8 cellular contexts compared by ENCODE assay signal in genomic region chr2:98730851-98731708, GRCh38. TPM values are rescaled to one million over a fixed set of nuclear protein-coding genes. Genes with fewer than 3 reads are reported as not detected.
DNase-seq lines count a peak whose midpoint lies in the region; ATAC-seq and TF ChIP-seq lines count a peak whose summit lies in the region.

TSS of gene MGAT4A (minus strand) at chr2:98731132. CDS start at chr2:98726332, 4,800 bp downstream.

- H3K79me1 ChIP-seq in trophoblast cell (ENCODE audit: low read length): peaks cover 6% of the 10 kb centered on the region

- no peaks in the 10 kb centered on the region for H3K27me3 ChIP-seq in CD4-positive, CD25-positive, alpha-beta regulatory T cell (ENCODE audit: control insufficient read depth, insufficient read depth, low read length)
- H3K27me3 ChIP-seq in trophoblast cell (ENCODE audit: insufficient read depth, low read length): peaks cover 13% of the 10 kb centered on the region
- H3K27me3 ChIP-seq in tibial nerve: no peaks in the 10 kb centered on the region

- peak within 1 kb of the TSS; percentile 87 for H3K14ac ChIP-seq in trophoblast cell (ENCODE audit: low read length)

- H2BK120ac ChIP-seq in trophoblast cell (ENCODE audit: insufficient read depth, low read length, poor library complexity): peak within 1 kb of the TSS; percentile 73

- H4K12ac ChIP-seq in trophoblast cell (ENCODE audit: low read depth, low read length): peak within 1 kb of the TSS; percentile 88

- H3K9ac ChIP-seq in trophoblast cell (ENCODE audit: low read length): peak within 1 kb of the TSS; percentile 71

- peak within 1 kb of the TSS; percentile 81 for H3K27ac ChIP-seq in CD4-positive, CD25-positive, alpha-beta regulatory T cell (ENCODE audit: insufficient read depth, low read length, poor library complexity, severe bottlenecking)
- H3K27ac ChIP-seq in trophoblast cell (ENCODE audit: low read depth, low read length) (no peak within 1 kb of the TSS), tibial nerve (peak within 1 kb of the TSS; percentile 77 to 94 (median 90))

- peaks cover 0 to 1% (median 0%) of the 10 kb centered on the region in 7 donors for H3K9me3 Mint-ChIP-seq in CD4-positive, CD25-positive, alpha-beta regulatory T cell

- peak; percentile 80 to 86 for ATAC-seq in CD4-positive, CD25-positive, alpha-beta regulatory T cell (ENCODE audit: low read depth in 2 of 2)
- ATAC-seq in HG03442 (IDR thresholded peaks at IDR 0.05; ENCODE audit: unreplicated experiment): peak; percentile 77
- ATAC-seq in Right ventricle myocardium inferior: peak; percentile 96

- DNase-seq in CD4-positive, CD25-positive, alpha-beta regulatory T cell: peak; percentile 78 to 83 (median 79)
- DNase-seq in SK-N-DZ (ENCODE audit: low spot score) (peak; percentile 39), Right ventricle myocardium inferior (ENCODE audit: missing footprints) (peak; percentile 92), trophoblast cell (peak; percentile 53 to 62), tibial nerve (ENCODE audit: low spot score in 2 of 2) (peak; percentile 27 to 39)
- DNase-seq in activated naive CD4-positive, alpha-beta T cell treated with anti-CD3 and anti-CD28 coated beads, Interleukin-2, amount 50 U/mL, for 16 hours: peak; percentile 83

- peaks cover 3% of the 10 kb centered on the region for H3K36me3 ChIP-seq in CD4-positive, CD25-positive, alpha-beta regulatory T cell (ENCODE audit: control insufficient read depth, insufficient read depth, low read length)
- H3K36me3 ChIP-seq in trophoblast cell (ENCODE audit: control insufficient read depth in 1 of 2, insufficient read depth in 2 of 2, low read length in 2 of 2) (no peaks in the 10 kb centered on the region), tibial nerve (no peaks in the 10 kb centered on the region)

- no peaks in the 10 kb centered on the region for H3K36me3 Mint-ChIP-seq in CD4-positive, CD25-positive, alpha-beta regulatory T cell

- peak within 1 kb of the TSS; percentile 95 for H2AFZ ChIP-seq in trophoblast cell (ENCODE audit: insufficient read depth, low read length, poor library complexity)

- peaks cover 36 to 72% (median 56%) of the 10 kb centered on the region in 4 donors for H3K4me1 Mint-ChIP-seq in CD4-positive, CD25-positive, alpha-beta regulatory T cell

- no peaks in the 10 kb centered on the region for H3K9me3 ChIP-seq in CD4-positive, CD25-positive, alpha-beta regulatory T cell (ENCODE audit: control insufficient read depth in 2 of 2, low read length in 2 of 2)
- H3K9me3 ChIP-seq in trophoblast cell (ENCODE audit: insufficient read depth, low read depth, low read length): no peaks in the 10 kb centered on the region
- H3K9me3 ChIP-seq in tibial nerve: no peaks in the 10 kb centered on the region

- no CpG with 5 or more reads among the region's 133 CpGs for WGBS in trophoblast cell (ENCODE audit: extremely low coverage, insufficient coverage, insufficient read length)
- 0 to 1% methylated on average over 8 to 31 of the region's 133 CpGs for WGBS in tibial nerve, 2 donors

- H3K4me2 ChIP-seq in trophoblast cell (ENCODE audit: low read length): peak within 1 kb of the TSS; percentile 100

- H3K18ac ChIP-seq in trophoblast cell (ENCODE audit: low read length): peak within 1 kb of the TSS; percentile 88

- TF ChIP-seq POLR2A in GM19193 (IDR thresholded peaks at IDR 0.05; ENCODE audit: extremely low read depth, insufficient read depth, insufficient read length) (peak; percentile 71), tibial nerve (IDR thresholded peaks at IDR 0.05) (peak; percentile 57)

- peak within 1 kb of the TSS; percentile 77 for H2BK5ac ChIP-seq in trophoblast cell (ENCODE audit: low read depth, low read length, poor library complexity)

- H3K4me1 ChIP-seq in CD4-positive, CD25-positive, alpha-beta regulatory T cell (ENCODE audit: control insufficient read depth, insufficient read depth, low read length, poor library complexity, severe bottlenecking): peaks cover 44% of the 10 kb centered on the region
- no peaks in the 10 kb centered on the region for H3K4me1 ChIP-seq in trophoblast cell (ENCODE audit: control insufficient read depth in 1 of 2, insufficient read depth in 2 of 2, low read length in 2 of 2)
- peaks cover 0 to 46% (median 13%) of the 10 kb centered on the region in 4 donors for H3K4me1 ChIP-seq in tibial nerve

- peak in 1 of 5 experiments; percentile 10 for TF ChIP-seq CTCF in tibial nerve (IDR thresholded peaks at IDR 0.05)

- H4K91ac ChIP-seq in trophoblast cell (ENCODE audit: low read depth, low read length): peak within 1 kb of the TSS; percentile 78

- intact Hi-C loops in Right ventricle myocardium inferior (cut with DNase I): loop anchor here (5.0 kb wide), 1 partner anchor 91 kb away; no protein-coding TSS in a partner anchor

- H3K27me3 Mint-ChIP-seq in CD4-positive, CD25-positive, alpha-beta regulatory T cell: no peaks in the 10 kb centered on the region

- peak within 1 kb of the TSS; percentile 31 for H2AK5ac ChIP-seq in trophoblast cell (ENCODE audit: low read length)

- H3K4me3 Mint-ChIP-seq in CD4-positive, CD25-positive, alpha-beta regulatory T cell: peak within 1 kb of the TSS; percentile 93 to 98 (median 94)

- TF ChIP-seq EP300 in tibial nerve (IDR thresholded peaks at IDR 0.05): peak in 1 of 2 donors; percentile 54

- peak within 1 kb of the TSS; percentile 90 to 95 (median 94) for H3K27ac Mint-ChIP-seq in CD4-positive, CD25-positive, alpha-beta regulatory T cell

- H3K23ac ChIP-seq in trophoblast cell (ENCODE audit: low read length): peak within 1 kb of the TSS; percentile 76

- H3K4me3 ChIP-seq in CD4-positive, CD25-positive, alpha-beta regulatory T cell (ENCODE audit: low read depth, low read length): peak within 1 kb of the TSS; percentile 92
- H3K4me3 ChIP-seq in trophoblast cell (ENCODE audit: low read depth, low read length) (peak within 1 kb of the TSS; percentile 81), tibial nerve (peak within 1 kb of the TSS; percentile 65 to 96 (median 84))

- H3K79me2 ChIP-seq in trophoblast cell (ENCODE audit: control insufficient read depth, insufficient read depth, low read length, poor library complexity): peaks cover 5% of the 10 kb centered on the region

- H2BK12ac ChIP-seq in trophoblast cell (ENCODE audit: low read length): peak within 1 kb of the TSS; percentile 17

- no peak within 1 kb of the TSS for H3K4ac ChIP-seq in trophoblast cell (ENCODE audit: low read depth, low read length)

- peak within 1 kb of the TSS; percentile 86 for H4K8ac ChIP-seq in trophoblast cell (ENCODE audit: low read depth, low read length)

RNA-seq across cellular contexts. Expression of gene MGAT4A, which starts in this region (rescaled TPM):
- 105 TPM for total RNA-seq in CD4-positive, CD25-positive, alpha-beta regulatory T cell
- polyA plus RNA-seq in CD4-positive, CD25-positive, alpha-beta regulatory T cell: 100 to 1,000 TPM; 101 to 143 (median 129) TPM
- polyA plus RNA-seq in SK-N-DZ (2014; cell fraction: cytosol; rRNA removed): 7.7 and 18.2 TPM in 2 replicates
- 9.6 and 16.7 TPM in 2 replicates for polyA plus RNA-seq in SK-N-DZ (2014; cell fraction: nucleus; rRNA removed)
- total RNA-seq in Right ventricle myocardium inferior (19.3 TPM), tibial nerve (10 to 100 TPM; 12.6 to 50.0 (median 16.1) TPM)
- 46.8 and 48.8 TPM in 2 replicates for polyA plus RNA-seq in trophoblast cell (2013)

Comparison
In these comparisons a context has a peak if more than half of its experiments do, and no peak if none do; other contexts are left out.
1. DNase-seq: peak in every context shown above with its lines; median percentile 92 in Right ventricle myocardium inferior; 83 in activated naive CD4-positive, alpha-beta T cell treated with anti-CD3 and anti-CD28 coated beads, Interleukin-2, amount 50 U/mL, for 16 hours; 79 in CD4-positive, CD25-positive, alpha-beta regulatory T cell; 58 in trophoblast cell; 39 in SK-N-DZ; 33 in tibial nerve.